In genomic region chr7:115183431-115184057, GRCh38 we compare ENCODE assay signal across 16 cellular contexts.
DNase-seq lines count a peak whose midpoint lies in the region; ATAC-seq and TF ChIP-seq lines count a peak whose summit lies in the region.
"Had no signal": no experiment of that assay in that cellular context is flagged by ENCODE, and none has a peak within 500 bp of the region (broad histone marks: within the 10 kb centered on the region; RNA-seq: fewer than 3 reads in every experiment).

No MANE protein-coding gene starts in this region.

- H2BK120ac ChIP-seq in mesenchymal stem cell (ENCODE audit: low read depth, low read length) = no peak overlapping the region

- 77% methylated on average over 5 of the region's 5 CpGs for WGBS in mesenchymal stem cell
- WGBS in sigmoid colon, 2 donors = 70 to 88% methylated on average over 5 of the region's 5 CpGs

- no peaks in the 10 kb centered on the region for H3K9me3 ChIP-seq in CD4-positive, alpha-beta T cell (ENCODE audit: control insufficient read depth, low read length)
- H3K9me3 ChIP-seq in mesenchymal stem cell (ENCODE audit: control insufficient read depth, low read length) (no peaks in the 10 kb centered on the region), sigmoid colon (no peaks in the 10 kb centered on the region)
- H3K9me3 ChIP-seq: body of pancreas had no signal

- no peak overlapping the region for H2AK5ac ChIP-seq in mesenchymal stem cell (ENCODE audit: low read length, severe bottlenecking)

- no peaks in the 10 kb centered on the region for H3K36me3 Mint-ChIP-seq in CD4-positive, alpha-beta T cell (ENCODE audit: low read depth)
- H3K36me3 Mint-ChIP-seq: neural progenitor cell had no signal

- H2BK5ac ChIP-seq in mesenchymal stem cell (ENCODE audit: low read depth, low read length, poor library complexity, severe bottlenecking) = no peak overlapping the region

- intact Hi-C loops in CD4-positive, alpha-beta T cell (cut with DNase I, micrococcal nuclease) = no loop called here
- intact Hi-C loops in sigmoid colon (cut with DNase I) = no loop called here

- no peak overlapping the region for H3K14ac ChIP-seq in mesenchymal stem cell (ENCODE audit: low read length in 2 of 2)

- H3K36me3 ChIP-seq in mesenchymal stem cell (ENCODE audit: control insufficient read depth in 1 of 2, insufficient read depth in 2 of 2, low read depth in 1 of 2, low read length in 2 of 2) (no peaks in the 10 kb centered on the region), sigmoid colon (no peaks in the 10 kb centered on the region)
- H3K36me3 ChIP-seq: neural progenitor cell had no signal

- H4K8ac ChIP-seq in mesenchymal stem cell (ENCODE audit: low read length) = no peak overlapping the region

- CTCF ChIA-PET in CD4-positive, alpha-beta T cell (lab: Charles Lee) = no interaction called here

- H2BK15ac ChIP-seq in mesenchymal stem cell (ENCODE audit: low read depth, poor library complexity, severe bottlenecking) = no peak overlapping the region

- H3K4me3 Mint-ChIP-seq in CD4-positive, alpha-beta T cell = peak overlapping the region; percentile 52
- H3K4me3 Mint-ChIP-seq: activated T-cell treated with anti-CD3 and anti-CD28 coated beads, Interleukin-2, amount 50 U/mL, for 24 hours; neural progenitor cell had no signal

- no peak for TF ChIP-seq POLR2A in sigmoid colon (IDR thresholded peaks at IDR 0.05)

- peaks cover 16% of the 10 kb centered on the region for H3K4me1 Mint-ChIP-seq in CD4-positive, alpha-beta T cell (ENCODE audit: low read depth)
- H3K4me1 Mint-ChIP-seq: neural progenitor cell had no signal

- no peak overlapping the region for H3K4me2 ChIP-seq in mesenchymal stem cell (ENCODE audit: low read length, poor library complexity, severe bottlenecking)
- H3K4me2 ChIP-seq: neural progenitor cell had no signal

- H3K79me1 ChIP-seq in mesenchymal stem cell (replicated peaks; ENCODE audit: low read length, poor library complexity, severe bottlenecking) = no peaks in the 10 kb centered on the region

- peak; percentile 29 for ATAC-seq in CD4-positive, alpha-beta T cell (ENCODE audit: poor library complexity)
- no peak for ATAC-seq in HG02852 (IDR thresholded peaks at IDR 0.05; ENCODE audit: unreplicated experiment)
- ATAC-seq: activated CD4-positive, CD25-positive, alpha-beta regulatory T cell treated with anti-CD3 and anti-CD28 coated beads, Interleukin-2, amount 50 U/mL, for 24 hours; body of pancreas; SK-N-SH treated with all-trans-retinoic acid at 6 μM for 48 hours had no signal

- no peak overlapping the region for H4K91ac ChIP-seq in mesenchymal stem cell (ENCODE audit: low read length)

- no peak for TF ChIP-seq EP300 in sigmoid colon (IDR thresholded peaks at IDR 0.05)

- H3K27me3 Mint-ChIP-seq in CD4-positive, alpha-beta T cell = no peaks in the 10 kb centered on the region
- H3K27me3 Mint-ChIP-seq: activated T-cell treated with anti-CD3 and anti-CD28 coated beads, Interleukin-2, amount 50 U/mL, for 24 hours had no signal

- no peak overlapping the region for H3K27ac Mint-ChIP-seq in CD4-positive, alpha-beta T cell
- H3K27ac Mint-ChIP-seq: activated T-cell treated with anti-CD3 and anti-CD28 coated beads, Interleukin-2, amount 50 U/mL, for 24 hours; neural progenitor cell had no signal

- H3K4ac ChIP-seq in mesenchymal stem cell (ENCODE audit: low read depth in 1 of 2, low read length in 2 of 2) = no peak overlapping the region

- no peaks in the 10 kb centered on the region for H3K9me3 Mint-ChIP-seq in CD4-positive, alpha-beta T cell
- H3K9me3 Mint-ChIP-seq: activated T-cell treated with anti-CD3 and anti-CD28 coated beads, Interleukin-2, amount 50 U/mL, for 24 hours; neural progenitor cell had no signal

- no peak overlapping the region for H2AFZ ChIP-seq in mesenchymal stem cell (ENCODE audit: low read depth, low read length)
- H2AFZ ChIP-seq: neural progenitor cell had no signal

- no peak for DNase-seq in CD4-positive, alpha-beta T cell
- peak; percentile 1 for DNase-seq in Jurkat, Clone E6-1 (ENCODE audit: low read depth, low spot score)
- DNase-seq in astrocyte of the cerebellum (ENCODE audit: low read depth) (peak; percentile 5), mesenchymal stem cell (peak; percentile 37), sigmoid colon (no peak), NCI-H1092 (lab: John Stamatoyannopoulos, UW) (no peak), cerebellar nuclear complex (lab: John Stamatoyannopoulos, UW) (no peak)
- DNase-seq: activated T-cell treated with anti-CD3 and anti-CD28 coated beads, Interleukin-2, amount 50 U/mL, for 24 hours; body of pancreas; glutamatergic neuron; NCI-H2171 treated with DMSO at 0.1 percent for 48 hours; small intestine had no signal

- H3K27ac ChIP-seq in CD4-positive, alpha-beta T cell (ENCODE audit: low read depth, low read length) = no peak overlapping the region
- H3K27ac ChIP-seq in mesenchymal stem cell (ENCODE audit: low read length, poor library complexity, severe bottlenecking) (no peak overlapping the region), sigmoid colon (no peak overlapping the region)
- H3K27ac ChIP-seq: body of pancreas, neural progenitor cell had no signal

- no peak overlapping the region for H3K9ac ChIP-seq in mesenchymal stem cell (ENCODE audit: low read length)
- H3K9ac ChIP-seq: neural progenitor cell had no signal

- H3K23ac ChIP-seq in mesenchymal stem cell (ENCODE audit: low read length in 2 of 2) = no peak overlapping the region

- no peak for TF ChIP-seq CTCF in CD4-positive, alpha-beta T cell (IDR thresholded peaks at IDR 0.05)
- TF ChIP-seq CTCF in astrocyte of the cerebellum (IDR thresholded peaks at IDR 0.05; ENCODE audit: low read depth, low read length, missing control alignments) (no peak), sigmoid colon (IDR thresholded peaks at IDR 0.05) (no peak)

- no peak overlapping the region for H3K4me3 ChIP-seq in Jurkat, Clone E6-1 (ENCODE audit: low read length)
- H3K4me3 ChIP-seq in astrocyte of the cerebellum (ENCODE audit: low read depth, low read length) = no peak overlapping the region
- H3K4me3 ChIP-seq in mesenchymal stem cell (ENCODE audit: insufficient read depth in 1 of 2, low read depth in 1 of 2, low read length in 2 of 2) = no peak overlapping the region
- H3K4me3 ChIP-seq in sigmoid colon = no peak overlapping the region
- H3K4me3 ChIP-seq: body of pancreas, neural progenitor cell had no signal

- no peak overlapping the region for H2BK12ac ChIP-seq in mesenchymal stem cell (ENCODE audit: low read length in 2 of 2)

- no peaks in the 10 kb centered on the region for H3K27me3 ChIP-seq in CD4-positive, alpha-beta T cell (ENCODE audit: control insufficient read depth, insufficient read depth, low read length)
- no peaks in the 10 kb centered on the region for H3K27me3 ChIP-seq in mesenchymal stem cell (ENCODE audit: control insufficient read depth in 1 of 2, insufficient read depth in 1 of 2, low read length in 2 of 2)
- no peaks in the 10 kb centered on the region for H3K27me3 ChIP-seq in sigmoid colon
- H3K27me3 ChIP-seq: body of pancreas, neural progenitor cell had no signal

- POLR2A ChIA-PET in CD4-positive, alpha-beta T cell (lab: Charles Lee) = no interaction called here

- H3K18ac ChIP-seq in mesenchymal stem cell (ENCODE audit: low read depth in 1 of 2, low read length in 2 of 2) = peak overlapping the region in 1 of 2 experiments; percentile 62

- in situ Hi-C loops in astrocyte of the cerebellum (cut with HindIII; ENCODE audit: low sequenced_read_pairs) = no loop called here

- H3K4me1 ChIP-seq in mesenchymal stem cell (ENCODE audit: control insufficient read depth, insufficient read depth, low read depth, low read length) (no peaks in the 10 kb centered on the region), sigmoid colon (peaks cover 0 to 11% (median 10%) of the 10 kb centered on the region in 4 donors)
- H3K4me1 ChIP-seq: neural progenitor cell had no signal

Comparison
In these comparisons a context has a peak if more than half of its experiments do, and no peak if none do; other contexts are left out.
1. DNase-seq: peak in Jurkat, Clone E6-1 (single experiment), astrocyte of the cerebellum (single experiment) and mesenchymal stem cell (single experiment); none in CD4-positive, alpha-beta T cell (0 of 10), sigmoid colon (single experiment), NCI-H1092 (single experiment) and cerebellar nuclear complex (0 of 2).